ENCODE assay signal across 10 cellular contexts in genomic region chrX:39759526-39760224, GRCh38.
A peak's percentile ranks its signal among the peaks of the same experiment; 100 is the strongest.
DNase-seq lines count a peak whose midpoint lies in the region; ATAC-seq and TF ChIP-seq lines count a peak whose summit lies in the region.
"Had no signal": no experiment of that assay in that cellular context is flagged by ENCODE, and none has a peak within 500 bp of the region (broad histone marks: within the 10 kb centered on the region; RNA-seq: fewer than 3 reads in every experiment).

No MANE protein-coding gene starts in this region.

- H3K36me3 ChIP-seq in NT2/D1 (ENCODE audit: insufficient read depth, insufficient read length, low read length) (no peaks in the 10 kb centered on the region), osteoblast (ENCODE audit: insufficient read depth, low read length) (no peaks in the 10 kb centered on the region)

- peak overlapping the region; percentile 78 for H3K27ac ChIP-seq in osteoblast (ENCODE audit: low read depth, low read length)

- H3K4me1 ChIP-seq in NT2/D1 (ENCODE audit: insufficient read depth, insufficient read length) (peaks cover 17% of the 10 kb centered on the region), osteoblast (ENCODE audit: insufficient read depth, low read length) (peaks cover 29% of the 10 kb centered on the region)

- H3K9me3 ChIP-seq in NT2/D1 (ENCODE audit: insufficient read depth, low read length) (no peaks in the 10 kb centered on the region), osteoblast (ENCODE audit: low read depth, low read length) (no peaks in the 10 kb centered on the region)

- peak overlapping the region; percentile 60 for H2AFZ ChIP-seq in osteoblast (ENCODE audit: low read length)

- H3K79me2 ChIP-seq in osteoblast (ENCODE audit: insufficient read depth, low read length), result no peaks in the 10 kb centered on the region

- DNase-seq in COR-L47 (lab: John Stamatoyannopoulos, UW) (peak; percentile 47), NT2/D1 (ENCODE audit: low read depth, low spot score) (no peak), fibroblast of gingiva (ENCODE audit: low read depth) (peak; percentile 59), osteoblast (ENCODE audit: insufficient read length, low spot score, missing footprints) (peak; percentile 67), NCI-H187 (lab: John Stamatoyannopoulos, UW) (no peak)
- DNase-seq in stimulated activated effector memory CD8-positive, alpha-beta T cell treated with anti-CD3 and anti-CD28 coated beads, Interleukin-12 subunit alpha, Interleukin-12 subunit beta, amount 100 ng/mL, for 72 hours (ENCODE audit: low spot score in 2 of 2), result no peak
- DNase-seq in activated CD8-positive, alpha-beta memory T cell treated with anti-CD3 and anti-CD28 coated beads for 24 hours, result no peak
- DNase-seq: central memory CD4-positive, alpha-beta T cell; naive B cell had no signal

- no peaks in the 10 kb centered on the region for H4K20me1 ChIP-seq in osteoblast (ENCODE audit: insufficient read depth, low read length)

- no peak overlapping the region for H3K27ac Mint-ChIP-seq in stimulated activated effector memory CD8-positive, alpha-beta T cell treated with anti-CD3 and anti-CD28 coated beads, Interleukin-12 subunit alpha, Interleukin-12 subunit beta, amount 100 ng/mL, for 72 hours

- no peaks in the 10 kb centered on the region for H3K36me3 Mint-ChIP-seq in stimulated activated effector memory CD8-positive, alpha-beta T cell treated with anti-CD3 and anti-CD28 coated beads, Interleukin-12 subunit alpha, Interleukin-12 subunit beta, amount 100 ng/mL, for 72 hours
- H3K36me3 Mint-ChIP-seq: naive B cell had no signal

- no peak for ATAC-seq in stimulated activated effector memory CD8-positive, alpha-beta T cell treated with anti-CD3 and anti-CD28 coated beads, Interleukin-12 subunit alpha, Interleukin-12 subunit beta, amount 100 ng/mL, for 72 hours
- ATAC-seq in HG02970 (IDR thresholded peaks at IDR 0.05; ENCODE audit: low FRiP score, unreplicated experiment), result no peak

- TF ChIP-seq CTCF in osteoblast (IDR thresholded peaks at IDR 0.05; ENCODE audit: extremely low read depth, low read depth, low read length), result no peak

- no peaks in the 10 kb centered on the region for H3K9me3 Mint-ChIP-seq in stimulated activated effector memory CD8-positive, alpha-beta T cell treated with anti-CD3 and anti-CD28 coated beads, Interleukin-12 subunit alpha, Interleukin-12 subunit beta, amount 100 ng/mL, for 72 hours
- H3K9me3 Mint-ChIP-seq: naive B cell had no signal

- H3K4me3 Mint-ChIP-seq in stimulated activated effector memory CD8-positive, alpha-beta T cell treated with anti-CD3 and anti-CD28 coated beads, Interleukin-12 subunit alpha, Interleukin-12 subunit beta, amount 100 ng/mL, for 72 hours, result no peak overlapping the region
- H3K4me3 Mint-ChIP-seq: naive B cell had no signal

- H3K4me3 ChIP-seq in NT2/D1 (ENCODE audit: insufficient read length, low read depth) (no peak overlapping the region), osteoblast (ENCODE audit: insufficient read depth, low read length) (no peak overlapping the region)

- H3K27me3 ChIP-seq in NT2/D1 (ENCODE audit: insufficient read depth, insufficient read length) (no peaks in the 10 kb centered on the region), osteoblast (ENCODE audit: insufficient read depth, low read length) (peaks cover 3% of the 10 kb centered on the region)

- peaks cover 7% of the 10 kb centered on the region for H3K4me1 Mint-ChIP-seq in stimulated activated effector memory CD8-positive, alpha-beta T cell treated with anti-CD3 and anti-CD28 coated beads, Interleukin-12 subunit alpha, Interleukin-12 subunit beta, amount 100 ng/mL, for 72 hours
- H3K4me1 Mint-ChIP-seq: naive B cell had no signal

- peak overlapping the region; percentile 64 for H3K9ac ChIP-seq in NT2/D1 (ENCODE audit: insufficient read length, low read depth)

- peak overlapping the region; percentile 52 for H3K4me2 ChIP-seq in osteoblast (ENCODE audit: insufficient read depth, low read length)

Comparison
In these comparisons a context has a peak if more than half of its experiments do, and no peak if none do; other contexts are left out.
1. DNase-seq: peak in COR-L47 (single experiment), fibroblast of gingiva (single experiment) and osteoblast (single experiment); none in NT2/D1 (single experiment), stimulated activated effector memory CD8-positive, alpha-beta T cell treated with anti-CD3 and anti-CD28 coated beads, Interleukin-12 subunit alpha, Interleukin-12 subunit beta, amount 100 ng/mL, for 72 hours (0 of 2), activated CD8-positive, alpha-beta memory T cell treated with anti-CD3 and anti-CD28 coated beads for 24 hours (single experiment) and NCI-H187 (0 of 2).